8 cellular contexts compared by ENCODE assay signal in genomic region chr22:41919357-41920224, GRCh38. TPM values are rescaled to one million over a fixed set of nuclear protein-coding genes. Genes with fewer than 3 reads are reported as not detected.
DNase-seq lines count a peak whose midpoint lies in the region; ATAC-seq and TF ChIP-seq lines count a peak whose summit lies in the region.

No MANE protein-coding gene starts in this region.

- peak overlapping the region; percentile 42 for H3K4me3 Mint-ChIP-seq in activated T-helper 2 cell treated with anti-CD3 and anti-CD28 coated beads, Interferon-gamma antibody, Interleukin-2, Interleukin-4, amounts not matched to agents 10 μg/mL and 5 μg/mL and 100 μg/mL, durations not matched to agents 14 hours and 24 hours and 36 hours (ENCODE audit: low read depth)

- H4K20me1 ChIP-seq in Karpas-422 (ENCODE audit: insufficient read depth, low read depth, low read length): peaks cover 27% of the 10 kb centered on the region

- H3K79me2 ChIP-seq in Karpas-422 (ENCODE audit: low read length): peaks cover 5% of the 10 kb centered on the region; the same call in 1 of the 2 replicates

- H3K27me3 ChIP-seq in Karpas-422 (ENCODE audit: low read length) (no peaks in the 10 kb centered on the region), left ventricle myocardium inferior (ENCODE audit: low read depth) (peaks cover 61% of the 10 kb centered on the region)

- no peaks in the 10 kb centered on the region for H3K36me3 Mint-ChIP-seq in activated T-helper 2 cell treated with anti-CD3 and anti-CD28 coated beads, Interferon-gamma antibody, Interleukin-2, Interleukin-4, amounts not matched to agents 10 μg/mL and 5 μg/mL and 100 μg/mL, durations not matched to agents 14 hours and 24 hours and 36 hours (ENCODE audit: low read depth)

- no peaks in the 10 kb centered on the region for H3K9me2 ChIP-seq in Karpas-422 (replicated peaks; ENCODE audit: insufficient read depth, low read length)

- peak overlapping the region; percentile 73 for H3K4me2 ChIP-seq in Karpas-422 (ENCODE audit: low read depth, low read length, poor library complexity, severe bottlenecking)

- H3K4me3 ChIP-seq in Karpas-422 (ENCODE audit: low read length): peak overlapping the region; percentile 60
- peak overlapping the region; percentile 70 for H3K4me3 ChIP-seq in left ventricle myocardium inferior
- peak overlapping the region; percentile 50 for H3K4me3 ChIP-seq in retinal pigment epithelial cell (ENCODE audit: low read length)

- peak overlapping the region; percentile 100 for H3K27ac ChIP-seq in Karpas-422 (ENCODE audit: low read length)
- H3K27ac ChIP-seq in left ventricle myocardium inferior (replicated peaks): peak overlapping the region; percentile 42

- TF ChIP-seq CTCF in left ventricle myocardium inferior (IDR thresholded peaks at IDR 0.05; ENCODE audit: borderline replicate concordance) (no peak), retinal pigment epithelial cell (conservative IDR thresholded peaks at IDR 0.05; ENCODE audit: low read depth, low read length) (no peak)

- peak; percentile 67 for DNase-seq in D341Med (ENCODE audit: low spot score)
- DNase-seq in Karpas-422: peak; percentile 96
- no peak for DNase-seq in activated T-helper 2 cell treated with anti-CD3 and anti-CD28 coated beads, Interferon-gamma antibody, Interleukin-2, Interleukin-4, amounts not matched to agents 10 μg/mL and 5 μg/mL and 100 μg/mL, durations not matched to agents 14 hours and 24 hours and 36 hours (ENCODE audit: low spot score)
- peak; percentile 70 for DNase-seq in left ventricle myocardium inferior
- no peak for DNase-seq in retinal pigment epithelial cell (ENCODE audit: low read depth)
- no peak for DNase-seq in mucosa of gallbladder (ENCODE audit: low spot score)
- no peak for DNase-seq in NK-92 (lab: John Stamatoyannopoulos, UW; ENCODE audit: unreplicated experiment)

- peak overlapping the region; percentile 74 for H3K9ac ChIP-seq in Karpas-422 (ENCODE audit: low read length)

- H3K9me3 Mint-ChIP-seq in activated T-helper 2 cell treated with anti-CD3 and anti-CD28 coated beads, Interferon-gamma antibody, Interleukin-2, Interleukin-4, amounts not matched to agents 10 μg/mL and 5 μg/mL and 100 μg/mL, durations not matched to agents 14 hours and 24 hours and 36 hours: no peaks in the 10 kb centered on the region

- H3K27me3 Mint-ChIP-seq in activated T-helper 2 cell treated with anti-CD3 and anti-CD28 coated beads, Interferon-gamma antibody, Interleukin-2, Interleukin-4, amounts not matched to agents 10 μg/mL and 5 μg/mL and 100 μg/mL, durations not matched to agents 14 hours and 24 hours and 36 hours (ENCODE audit: low read depth): peaks cover 20% of the 10 kb centered on the region

- no peak overlapping the region for H3K27ac Mint-ChIP-seq in activated T-helper 2 cell treated with anti-CD3 and anti-CD28 coated beads, Interferon-gamma antibody, Interleukin-2, Interleukin-4, amounts not matched to agents 10 μg/mL and 5 μg/mL and 100 μg/mL, durations not matched to agents 14 hours and 24 hours and 36 hours

- intact Hi-C loops in activated T-helper 2 cell treated with anti-CD3 and anti-CD28 coated beads, Interferon-gamma antibody, Interleukin-2, Interleukin-4, amounts not matched to agents 10 μg/mL and 5 μg/mL and 100 μg/mL, durations not matched to agents 14 hours and 24 hours and 36 hours (cut with micrococcal nuclease): no loop called here
- intact Hi-C loops in left ventricle myocardium inferior (cut with micrococcal nuclease): no loop called here

- H2AFZ ChIP-seq in Karpas-422 (ENCODE audit: low read length): no peak overlapping the region

- peaks cover 16% of the 10 kb centered on the region; the same call in 1 of the 2 replicates for H3K36me3 ChIP-seq in Karpas-422 (ENCODE audit: insufficient read depth, low read length)
- no peaks in the 10 kb centered on the region for H3K36me3 ChIP-seq in left ventricle myocardium inferior

- no peaks in the 10 kb centered on the region for H3K9me3 ChIP-seq in Karpas-422 (ENCODE audit: low read length)
- no peaks in the 10 kb centered on the region for H3K9me3 ChIP-seq in left ventricle myocardium inferior (replicated peaks)

- peaks cover 98% of the 10 kb centered on the region for H3K4me1 ChIP-seq in Karpas-422 (ENCODE audit: low read length)
- peaks cover 42% of the 10 kb centered on the region for H3K4me1 ChIP-seq in left ventricle myocardium inferior

- peak; percentile 52 for ATAC-seq in GM19467 (IDR thresholded peaks at IDR 0.05; ENCODE audit: unreplicated experiment)

- H3K4me1 Mint-ChIP-seq in activated T-helper 2 cell treated with anti-CD3 and anti-CD28 coated beads, Interferon-gamma antibody, Interleukin-2, Interleukin-4, amounts not matched to agents 10 μg/mL and 5 μg/mL and 100 μg/mL, durations not matched to agents 14 hours and 24 hours and 36 hours (ENCODE audit: low read depth): peaks cover 8% of the 10 kb centered on the region

RNA-seq across cellular contexts. Expression of gene SHISA8, which starts 4.7 kb away (rescaled TPM):
- 3.2 and 6.5 TPM in 2 replicates for total RNA-seq in Karpas-422 (2014; rRNA removed; shearing (Covaris generic); ENCODE audit: low replicate concordance)
- 1.0 and 1.7 TPM in 2 replicates for total RNA-seq in activated T-helper 2 cell treated with anti-CD3 and anti-CD28 coated beads, Interferon-gamma antibody, Interleukin-2, Interleukin-4, amounts not matched to agents 10 μg/mL and 5 μg/mL and 100 μg/mL, durations not matched to agents 14 hours and 24 hours and 36 hours
- total RNA-seq in left ventricle myocardium inferior (2.2 TPM), mucosa of gallbladder (1.4 TPM)

RNA-seq across cellular contexts. Expression of gene TNFRSF13C, which starts 7.0 kb away (rescaled TPM):
- total RNA-seq in Karpas-422 (2014; rRNA removed; shearing (Covaris generic); ENCODE audit: low replicate concordance): 130 and 141 TPM in 2 replicates
- 2.7 and 3.1 TPM in 2 replicates for total RNA-seq in activated T-helper 2 cell treated with anti-CD3 and anti-CD28 coated beads, Interferon-gamma antibody, Interleukin-2, Interleukin-4, amounts not matched to agents 10 μg/mL and 5 μg/mL and 100 μg/mL, durations not matched to agents 14 hours and 24 hours and 36 hours
- total RNA-seq in left ventricle myocardium inferior: 0.55 TPM
- 0.55 TPM for total RNA-seq in mucosa of gallbladder

RNA-seq across cellular contexts. Expression of gene CENPM, which starts 27.4 kb away (rescaled TPM):
- 83.8 and 108 TPM in 2 replicates for total RNA-seq in Karpas-422 (2014; rRNA removed; shearing (Covaris generic); ENCODE audit: low replicate concordance)
- total RNA-seq in activated T-helper 2 cell treated with anti-CD3 and anti-CD28 coated beads, Interferon-gamma antibody, Interleukin-2, Interleukin-4, amounts not matched to agents 10 μg/mL and 5 μg/mL and 100 μg/mL, durations not matched to agents 14 hours and 24 hours and 36 hours: 58.6 and 59.3 TPM in 2 replicates
- total RNA-seq in left ventricle myocardium inferior: 0.47 TPM
- total RNA-seq in mucosa of gallbladder: 3.2 TPM

RNA-seq across cellular contexts. Expression of gene SEPTIN3, which starts 49.7 kb away (rescaled TPM):
- total RNA-seq in Karpas-422 (2014; rRNA removed; shearing (Covaris generic); ENCODE audit: low replicate concordance): not detected in 2 replicates
- total RNA-seq in activated T-helper 2 cell treated with anti-CD3 and anti-CD28 coated beads, Interferon-gamma antibody, Interleukin-2, Interleukin-4, amounts not matched to agents 10 μg/mL and 5 μg/mL and 100 μg/mL, durations not matched to agents 14 hours and 24 hours and 36 hours: 7.1 and 8.5 TPM in 2 replicates
- total RNA-seq in left ventricle myocardium inferior (not detected), mucosa of gallbladder (0.60 TPM)

Comparison
In these comparisons a context has a peak if more than half of its experiments do, and no peak if none do; other contexts are left out.
1. DNase-seq: peak in D341Med (single experiment), Karpas-422 (single experiment) and left ventricle myocardium inferior (single experiment); none in activated T-helper 2 cell treated with anti-CD3 and anti-CD28 coated beads, Interferon-gamma antibody, Interleukin-2, Interleukin-4, amounts not matched to agents 10 μg/mL and 5 μg/mL and 100 μg/mL, durations not matched to agents 14 hours and 24 hours and 36 hours (single experiment), retinal pigment epithelial cell (single experiment), mucosa of gallbladder (single experiment) and NK-92 (single experiment).
2. RNA of gene TNFRSF13C, which starts 7.0 kb away (total RNA-seq): 130 to 141 TPM in Karpas-422; 2.7 to 3.1 TPM in activated T-helper 2 cell treated with anti-CD3 and anti-CD28 coated beads, Interferon-gamma antibody, Interleukin-2, Interleukin-4, amounts not matched to agents 10 μg/mL and 5 μg/mL and 100 μg/mL, durations not matched to agents 14 hours and 24 hours and 36 hours, 0.55 TPM in left ventricle myocardium inferior (single experiment) and 0.55 TPM in mucosa of gallbladder (single experiment); every median in the first group is over 10 times any median in the second.
3. RNA of gene CENPM, which starts 27.4 kb away (total RNA-seq): 83.8 to 108 TPM in Karpas-422 and 58.6 to 59.3 TPM in activated T-helper 2 cell treated with anti-CD3 and anti-CD28 coated beads, Interferon-gamma antibody, Interleukin-2, Interleukin-4, amounts not matched to agents 10 μg/mL and 5 μg/mL and 100 μg/mL, durations not matched to agents 14 hours and 24 hours and 36 hours; 3.2 TPM in mucosa of gallbladder (single experiment) and 0.47 TPM in left ventricle myocardium inferior (single experiment); every median in the first group is over 10 times any median in the second.
4. Peak in every context shown above with its lines, with median percentiles within 50 percentile points of each other: H3K4me3 ChIP-seq.